ENCODE assay signal across 20 cellular contexts in genomic region chr10:92411406-92411805, GRCh38.
"Had no signal": no experiment of that assay in that cellular context is flagged by ENCODE, and none has a peak within 500 bp of the region (broad histone marks: within the 10 kb centered on the region; RNA-seq: fewer than 3 reads in every experiment).

No MANE protein-coding gene starts in this region.

- DNase-seq: natural killer cell; occipital lobe; ovary; posterior cingulate gyrus; psoas muscle; right cardiac atrium; right lobe of liver; sigmoid colon; small intestine; stimulated activated CD4-positive, alpha-beta T cell treated with anti-CD3 and anti-CD28 coated beads, Interleukin-15, amount 100 ng/mL, for 24 hours; stimulated activated CD4-positive, alpha-beta T cell treated with anti-CD3 and anti-CD28 coated beads, Interleukin-2, amount 100 ng/mL, for 24 hours; stimulated activated CD4-positive, alpha-beta T cell treated with anti-CD3 and anti-CD28 coated beads, Interleukin-2, amount 100 ng/mL, for 48 hours; stimulated activated CD4-positive, alpha-beta T cell treated with anti-CD3 and anti-CD28 coated beads, Interleukin-4, amount 100 ng/mL, for 24 hours; stimulated activated naive B cell treated with anti-CD40 and anti-IgM and Interleukin-4, amounts not matched to agents 10 μg/mL and 1 μg/mL and 100 μg/mL, for 72 hours; stimulated activated naive CD4-positive, alpha-beta T cell treated with Interleukin-2 at 50 U/mL for 16 hours; stomach; thyroid gland; upper lobe of right lung; uterus had no signal

- ATAC-seq: natural killer cell; psoas muscle; right cardiac atrium; right lobe of liver; stimulated activated effector memory CD8-positive, alpha-beta T cell treated with anti-CD3 and anti-CD28 coated beads, Interleukin-12 subunit alpha, Interleukin-12 subunit beta, amount 100 ng/mL, for 72 hours; stimulated activated naive B cell treated with anti-CD40 and anti-IgM and Interleukin-4, amounts not matched to agents 10 μg/mL and 1 μg/mL and 100 μg/mL, for 72 hours; upper lobe of right lung had no signal
